ENCODE assay signal across 4 cellular contexts in genomic region chr1:203853112-203853511, GRCh38. TPM values are rescaled to one million over a fixed set of nuclear protein-coding genes. Genes with fewer than 3 reads are reported as not detected.
DNase-seq lines count a peak whose midpoint lies in the region; ATAC-seq, FAIRE-seq and TF ChIP-seq lines count a peak whose summit lies in the region.
"Not testable (repeated sequence)": the region's sequence is repeated elsewhere in the genome, so short reads cannot be mapped to it uniquely, and the experiment has no call there.

No MANE protein-coding gene starts in this region.

- in situ Hi-C loops in Panc1 (cut with HindIII; ENCODE audit: low pct_unique_long_range_greater_than_20kb, low sequenced_read_pairs): loop anchor here (25.0 kb wide), 1 partner anchor 284 kb away; no protein-coding TSS in a partner anchor

- CTCF ChIA-PET in Panc1 (lab: Charles Lee): not testable (repeated sequence)

- TSS peak; percentile 70 for BruUV-seq in Panc1 (replicated peaks; lab: Mats Ljungman, UMichigan)

- intact Hi-C loops in Panc1 (cut with micrococcal nuclease; ENCODE audit: unreplicated experiment); right lobe of liver (cut with DNase I): not testable (repeated sequence)

- POLR2A ChIA-PET in Panc1 (lab: Charles Lee): not testable (repeated sequence)

- not testable (repeated sequence) for H3K4me1 ChIP-seq in Panc1 (ENCODE audit: control insufficient read depth, insufficient read depth, low read length); right lobe of liver; small intestine (ENCODE audit: control insufficient read depth in 2 of 2, insufficient read depth in 1 of 2, low read depth in 1 of 2, low read length in 1 of 2)

- H3K4me3 ChIP-seq in Panc1 (ENCODE audit: low read depth in 2 of 2, low read length in 2 of 2); right lobe of liver; small intestine (ENCODE audit: low read depth in 1 of 2, low read length in 2 of 2): not testable (repeated sequence)

- H3K27me3 ChIP-seq in Panc1 (ENCODE audit: control insufficient read depth, insufficient read depth, low read length); right lobe of liver; small intestine (ENCODE audit: control insufficient read depth in 2 of 2, insufficient read depth in 2 of 2, low read length in 2 of 2): not testable (repeated sequence)

- TF ChIP-seq POLR2A in right lobe of liver (IDR thresholded peaks at IDR 0.05): not testable (repeated sequence)

- not testable (repeated sequence) for H3K9me3 ChIP-seq in Panc1 (ENCODE audit: control insufficient read depth, insufficient read depth, low read depth, low read length); right lobe of liver; small intestine (ENCODE audit: control insufficient read depth, low read depth)

- H3K36me3 ChIP-seq in Panc1 (ENCODE audit: control insufficient read depth, insufficient read depth, low read length): peaks cover 38% of the 10 kb centered on the region
- peaks cover 22 to 71% (median 42%) of the 10 kb centered on the region in 4 donors for H3K36me3 ChIP-seq in right lobe of liver
- peaks cover 12 to 20% of the 10 kb centered on the region in 2 donors for H3K36me3 ChIP-seq in small intestine (ENCODE audit: control insufficient read depth in 2 of 2, insufficient read depth in 2 of 2, low read length in 2 of 2)

- TF ChIP-seq CTCF in Panc1 (IDR thresholded peaks at IDR 0.05); right lobe of liver (IDR thresholded peaks at IDR 0.05): not testable (repeated sequence)

- not testable (repeated sequence) for DNase-seq in Panc1 (ENCODE audit: low read depth, low spot score); left lobe of liver (ENCODE audit: low spot score); right lobe of liver; small intestine

- not testable (repeated sequence) for H3K27ac ChIP-seq in Panc1 (ENCODE audit: low read length); right lobe of liver; small intestine (ENCODE audit: low read depth in 1 of 2, low read length in 1 of 2)

- FAIRE-seq in small intestine (lab: Jason Lieb, UNC): peak; percentile 55

- ATAC-seq in Panc1: not testable (repeated sequence)
- ATAC-seq in left lobe of liver (peak; percentile 82), right lobe of liver (peak in 3 of 4 donors; percentile 65 to 78 (median 78))

RNA-seq across cellular contexts. Expression of gene SNRPE, which starts 8.3 kb away (rescaled TPM):
- 217 TPM for total RNA-seq in Panc1 (2021; ENCODE audit: unreplicated experiment)
- 164 TPM for polyA plus RNA-seq in Panc1 (2012; ENCODE audit: insufficient read length)
- total RNA-seq in left lobe of liver: 27.7 TPM
- 10 to 100 TPM; 17.0 to 46.2 (median 36.5) TPM for total RNA-seq in right lobe of liver
- 100 to 1,000 TPM in 1 of 3 donors, 10 to 100 TPM in 2; 46.3 to 156 (median 81.1) TPM for polyA plus RNA-seq in small intestine

RNA-seq across cellular contexts. Expression of gene ZBED6, which starts 57.7 kb away (rescaled TPM):
- total RNA-seq in Panc1 (2021; ENCODE audit: unreplicated experiment) (39.8 TPM), left lobe of liver (17.0 TPM), right lobe of liver (10 to 100 TPM; 11.8 to 24.1 (median 17.5) TPM)
- polyA plus RNA-seq in Panc1 (2012; ENCODE audit: insufficient read length): 5.9 TPM
- 1 to 10 TPM in 1 of 3 donors, under 1 TPM in 2; 0.27 to 2.2 (median 0.89) TPM for polyA plus RNA-seq in small intestine

RNA-seq across cellular contexts. Expression of gene ZC3H11A, which starts 57.7 kb away (rescaled TPM):
- total RNA-seq in Panc1 (2021; ENCODE audit: unreplicated experiment): 69.6 TPM
- polyA plus RNA-seq in Panc1 (2012; ENCODE audit: insufficient read length): 55.2 TPM
- total RNA-seq in left lobe of liver: 23.7 TPM
- 10 to 100 TPM; 22.8 to 47.7 (median 31.8) TPM for total RNA-seq in right lobe of liver
- 10 to 100 TPM; 36.5 to 46.7 (median 37.9) TPM for polyA plus RNA-seq in small intestine
